In the genomic region with DNA sequence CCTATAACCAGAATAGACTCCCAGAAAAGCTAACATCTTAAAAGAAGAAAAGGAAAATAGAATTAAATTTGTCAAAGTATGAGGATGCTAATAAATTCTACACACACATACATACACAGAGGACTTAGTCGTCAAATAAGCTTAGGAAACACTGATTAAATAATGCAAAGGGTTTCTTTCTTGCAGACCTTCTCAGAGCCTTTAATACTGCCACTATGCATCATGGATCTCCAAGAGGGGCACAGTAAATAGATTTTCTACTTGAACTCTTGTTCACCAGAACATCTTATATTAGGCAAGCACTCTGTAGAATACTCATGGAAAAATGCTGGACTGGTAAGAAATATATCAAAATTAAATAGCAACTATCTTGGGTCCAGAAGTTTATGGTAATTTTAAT, we compare ENCODE assay signal across 19 cellular contexts.
DNase-seq lines count a peak whose midpoint lies in the region; ATAC-seq and TF ChIP-seq lines count a peak whose summit lies in the region.
"Had no signal": no experiment of that assay in that cellular context is flagged by ENCODE, and none has a peak within 500 bp of the region (broad histone marks: within the 10 kb centered on the region; RNA-seq: fewer than 3 reads in every experiment).

No MANE protein-coding gene starts in this region.

- CTCF ChIA-PET in HEK293 (lab: Yijun Ruan, JAX): interaction anchor here (1.2 kb wide), 1 partner anchor 50 kb away, joined by 3 read pairs; no protein-coding TSS in a partner anchor

- DNase-seq in activated CD4-positive, alpha-beta T cell treated with anti-CD3 and anti-CD28 coated beads, Interleukin-2, amount 10 ng/mL, durations not matched to agents 24 days and 14 days: peak; percentile 35
- no peak for DNase-seq in activated CD4-positive, alpha-beta T cell treated with anti-CD3 and anti-CD28 coated beads for 48 hours
- DNase-seq in naive thymus-derived CD8-positive, alpha-beta T cell: no peak
- DNase-seq in esophagus squamous epithelium (lab: John Stamatoyannopoulos, UW): no peak
- no peak for DNase-seq in type B pancreatic cell (ENCODE audit: extremely low spot score, unreplicated experiment)
- DNase-seq: colonic mucosa; EL; left cardiac atrium; NCI-H2081 treated with DMSO at 0.1 percent for 48 hours; NCI-H526; occipital lobe; SIG-M5; stimulated activated CD4-positive, alpha-beta T cell treated with anti-CD3 and anti-CD28 coated beads, Interleukin-15, amount 100 ng/mL, for 24 hours; T1000; uterus had no signal

- peaks cover 5% of the 10 kb centered on the region for H3K9me3 Mint-ChIP-seq in activated CD4-positive, alpha-beta T cell treated with anti-CD3 and anti-CD28 coated beads, Interleukin-2, amount 10 ng/mL, durations not matched to agents 24 days and 14 days
- H3K9me3 Mint-ChIP-seq in activated T-helper 17 cell treated with anti-CD3 and anti-CD28 coated beads, Interleukin-2, amount 50 U/mL, for 72 hours: no peaks in the 10 kb centered on the region
- no peaks in the 10 kb centered on the region for H3K9me3 Mint-ChIP-seq in naive thymus-derived CD8-positive, alpha-beta T cell
- H3K9me3 Mint-ChIP-seq in type B pancreatic cell: no peaks in the 10 kb centered on the region
- H3K9me3 Mint-ChIP-seq: mesothelial cell of epicardium had no signal

- intact Hi-C loops in activated CD4-positive, alpha-beta T cell treated with anti-CD3 and anti-CD28 coated beads, Interleukin-2, amount 10 ng/mL, durations not matched to agents 24 days and 14 days (cut with micrococcal nuclease): loop anchor here (2.0 kb wide), 1 partner anchor 52 kb away; no protein-coding TSS in a partner anchor
- intact Hi-C loops in esophagus squamous epithelium (cut with DNase I): no loop called here

- H3K4me1 ChIP-seq in HEK293 (ENCODE audit: control insufficient read depth, insufficient read depth, low read length): no peaks in the 10 kb centered on the region
- H3K4me1 ChIP-seq in esophagus squamous epithelium: peaks cover 0 to 34% (median 6%) of the 10 kb centered on the region in 3 donors
- H3K4me1 ChIP-seq: colonic mucosa, uterus had no signal

- no peak for TF ChIP-seq POLR2A in esophagus squamous epithelium (IDR thresholded peaks at IDR 0.05)

- TF ChIP-seq CTCF in HEK293 (tag by site-specific recombination; IDR thresholded peaks at IDR 0.05): no peak
- TF ChIP-seq CTCF in esophagus squamous epithelium (IDR thresholded peaks at IDR 0.05): no peak
- no peak for TF ChIP-seq CTCF in type B pancreatic cell (conservative IDR thresholded peaks at IDR 0.05)

- H3K4me3 ChIP-seq in HEK293 (ENCODE audit: low read depth, low read length) (no peak overlapping the region), esophagus squamous epithelium (no peak overlapping the region)
- H3K4me3 ChIP-seq: colonic mucosa, uterus had no signal

- H3K27ac ChIP-seq in HEK293 (ENCODE audit: extremely low read depth, low read depth, low read length) (no peak overlapping the region), esophagus squamous epithelium (no peak overlapping the region)
- H3K27ac ChIP-seq: uterus had no signal

- peak overlapping the region; percentile 86 for H3K4me3 Mint-ChIP-seq in activated CD4-positive, alpha-beta T cell treated with anti-CD3 and anti-CD28 coated beads, Interleukin-2, amount 10 ng/mL, durations not matched to agents 24 days and 14 days
- H3K4me3 Mint-ChIP-seq in activated T-helper 17 cell treated with anti-CD3 and anti-CD28 coated beads, Interleukin-2, amount 50 U/mL, for 72 hours: peak overlapping the region; percentile 84
- H3K4me3 Mint-ChIP-seq in naive thymus-derived CD8-positive, alpha-beta T cell: peak overlapping the region; percentile 55 to 81 (median 72)
- no peak overlapping the region for H3K4me3 Mint-ChIP-seq in type B pancreatic cell
- H3K4me3 Mint-ChIP-seq: mesothelial cell of epicardium had no signal

- POLR2A ChIA-PET in HEK293 (lab: Yijun Ruan, JAX): no interaction called here
- POLR2A ChIA-PET in naive thymus-derived CD8-positive, alpha-beta T cell (lab: Charles Lee): interaction anchor here (0.7 to 3.9 kb wide), 14 partner anchors 10 to 68 kb away, joined by 3 to 41 read pairs (median 8); partner anchors contain the start of gene ANKRD44

- H3K9me3 ChIP-seq in HEK293 (ENCODE audit: control insufficient read depth, insufficient read depth, low read depth, low read length) (no peaks in the 10 kb centered on the region), esophagus squamous epithelium (no peaks in the 10 kb centered on the region)
- H3K9me3 ChIP-seq: colonic mucosa, uterus had no signal

- WGBS in esophagus squamous epithelium, 2 donors: 0% methylated on average over 1 of the region's 1 CpG

- ATAC-seq in activated T-helper 17 cell treated with anti-CD3 and anti-CD28 coated beads, Interleukin-2, amount 50 U/mL, for 72 hours (replicated peaks): no peak
- no peak for ATAC-seq in naive thymus-derived CD8-positive, alpha-beta T cell
- ATAC-seq in GM21447 (IDR thresholded peaks at IDR 0.05; ENCODE audit: unreplicated experiment): no peak

- H3K36me3 ChIP-seq in HEK293 (ENCODE audit: control insufficient read depth in 2 of 2, insufficient read depth in 1 of 2, low read length in 2 of 2) (no peaks in the 10 kb centered on the region), esophagus squamous epithelium (no peaks in the 10 kb centered on the region)
- H3K36me3 ChIP-seq: colonic mucosa, uterus had no signal

- H3K36me3 Mint-ChIP-seq in activated CD4-positive, alpha-beta T cell treated with anti-CD3 and anti-CD28 coated beads, Interleukin-2, amount 10 ng/mL, durations not matched to agents 24 days and 14 days (ENCODE audit: low read depth): peaks cover 19% of the 10 kb centered on the region
- peaks cover 17% of the 10 kb centered on the region for H3K36me3 Mint-ChIP-seq in activated T-helper 17 cell treated with anti-CD3 and anti-CD28 coated beads, Interleukin-2, amount 50 U/mL, for 72 hours (ENCODE audit: low read depth)
- H3K36me3 Mint-ChIP-seq in naive thymus-derived CD8-positive, alpha-beta T cell: peaks cover 0 to 2% (median 0%) of the 10 kb centered on the region in 3 donors
- no peaks in the 10 kb centered on the region for H3K36me3 Mint-ChIP-seq in type B pancreatic cell
- H3K36me3 Mint-ChIP-seq: mesothelial cell of epicardium had no signal

- H3K27me3 ChIP-seq in esophagus squamous epithelium: no peaks in the 10 kb centered on the region
- H3K27me3 ChIP-seq: colonic mucosa, uterus had no signal

- peak overlapping the region; percentile 91 for H3K27ac Mint-ChIP-seq in activated CD4-positive, alpha-beta T cell treated with anti-CD3 and anti-CD28 coated beads, Interleukin-2, amount 10 ng/mL, durations not matched to agents 24 days and 14 days
- H3K27ac Mint-ChIP-seq in activated T-helper 17 cell treated with anti-CD3 and anti-CD28 coated beads, Interleukin-2, amount 50 U/mL, for 72 hours: peak overlapping the region; percentile 83
- H3K27ac Mint-ChIP-seq in naive thymus-derived CD8-positive, alpha-beta T cell: peak overlapping the region; percentile 77 to 100 (median 92)
- no peak overlapping the region for H3K27ac Mint-ChIP-seq in type B pancreatic cell
- H3K27ac Mint-ChIP-seq: mesothelial cell of epicardium had no signal

- H3K27me3 Mint-ChIP-seq in activated CD4-positive, alpha-beta T cell treated with anti-CD3 and anti-CD28 coated beads, Interleukin-2, amount 10 ng/mL, durations not matched to agents 24 days and 14 days: no peaks in the 10 kb centered on the region
- H3K27me3 Mint-ChIP-seq in activated T-helper 17 cell treated with anti-CD3 and anti-CD28 coated beads, Interleukin-2, amount 50 U/mL, for 72 hours: no peaks in the 10 kb centered on the region
- H3K27me3 Mint-ChIP-seq in naive thymus-derived CD8-positive, alpha-beta T cell: no peaks in the 10 kb centered on the region
- H3K27me3 Mint-ChIP-seq in type B pancreatic cell: no peaks in the 10 kb centered on the region

- peaks cover 65% of the 10 kb centered on the region for H3K4me1 Mint-ChIP-seq in activated CD4-positive, alpha-beta T cell treated with anti-CD3 and anti-CD28 coated beads, Interleukin-2, amount 10 ng/mL, durations not matched to agents 24 days and 14 days
- peaks cover 65% of the 10 kb centered on the region for H3K4me1 Mint-ChIP-seq in activated T-helper 17 cell treated with anti-CD3 and anti-CD28 coated beads, Interleukin-2, amount 50 U/mL, for 72 hours
- H3K4me1 Mint-ChIP-seq in naive thymus-derived CD8-positive, alpha-beta T cell: peaks cover 49 to 94% (median 81%) of the 10 kb centered on the region in 4 donors
- peaks cover 4% of the 10 kb centered on the region for H3K4me1 Mint-ChIP-seq in type B pancreatic cell (ENCODE audit: unreplicated experiment)
- H3K4me1 Mint-ChIP-seq: mesothelial cell of epicardium had no signal

TF ChIP-seq in HEK293, 187 proteins besides CTCF, POLR2A, EP300 and RAD21:
- no peak for TF ChIP-seq PRDM4 (tag by site-specific recombination; IDR thresholded peaks at IDR 0.05)
- TF ChIP-seq ZNF239 (tag by site-specific recombination; IDR thresholded peaks at IDR 0.05): peak; percentile 69; the same call in 1 of the 2 replicates
